ENCODE assay signal across 1 cellular context in the genomic region with DNA sequence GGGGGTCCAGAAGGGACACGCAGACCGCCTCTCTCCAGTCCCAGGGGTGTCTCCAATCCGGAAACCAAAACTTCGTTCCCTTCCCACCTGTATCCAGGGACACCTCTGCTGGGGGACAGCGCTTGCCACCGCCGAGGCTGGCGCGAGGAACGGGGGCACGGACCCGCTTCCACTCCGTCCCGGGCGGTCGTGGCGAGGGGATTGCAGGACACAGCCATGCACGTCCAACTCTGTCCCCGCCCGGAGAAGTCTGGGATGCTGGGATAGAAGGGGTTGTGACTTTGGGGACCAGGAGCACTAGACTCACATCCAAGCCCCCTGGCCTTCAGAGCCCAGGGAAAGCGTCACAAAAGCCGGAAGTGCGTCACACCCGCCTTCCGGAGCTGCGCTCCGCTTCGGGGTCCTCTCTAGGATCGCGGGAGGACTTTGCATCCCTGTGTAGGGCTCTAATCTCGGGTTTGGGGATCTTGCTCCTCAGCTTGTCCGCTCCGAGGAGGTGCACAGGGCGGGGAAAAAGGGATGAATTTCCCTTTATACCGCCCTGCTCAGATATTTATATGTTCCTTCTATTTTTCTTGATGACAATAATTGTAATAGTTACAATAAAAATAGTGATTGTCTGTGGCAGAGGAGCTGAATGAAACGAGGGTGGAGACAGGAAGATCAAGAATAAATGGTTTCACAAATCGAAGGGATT.
A peak's percentile ranks its signal among the peaks of the same experiment; 100 is the strongest.
TF ChIP-seq lines count a peak whose summit lies in the region.

TSS of gene FAM200A (minus strand) at position 348 of the 697 bp plus-strand sequence. CDS start 3,707 bp downstream, outside the sequence.

TF ChIP-seq in K562, 482 proteins besides CTCF, POLR2A, EP300 and RAD21 (continued from another document and continues in another):
- TF ChIP-seq MIER1 (IDR thresholded peaks at IDR 0.05; ENCODE audit: low read depth) (peak; percentile 62; the same call in 1 of the 2 replicates), SP1 (CRISPR knock-in tag; IDR thresholded peaks at IDR 0.05) (peak; percentile 57; the same call in 1 of the 2 replicates), NR2C2 (CRISPR knock-in tag; IDR thresholded peaks at IDR 0.05) (0 out of 2 replicates have a peak, but pooled peaks have one; percentile 38), NR2C2 (tag; IDR thresholded peaks at IDR 0.05) (no peak; the same call in 1 of the 2 replicates), ELF4 (CRISPR knock-in tag; IDR thresholded peaks at IDR 0.05) (0 out of 2 replicates have a peak, but pooled peaks have one; percentile 32), HDAC6 (IDR thresholded peaks at IDR 0.05; ENCODE audit: low read depth, low read length) (no peak), PTRF (tag; IDR thresholded peaks at IDR 0.05) (no peak), EP400 (IDR thresholded peaks at IDR 0.05) (peak; percentile 83), CBX3 (IDR thresholded peaks at IDR 0.05; ENCODE audit: borderline replicate concordance in 1 of 2, low read length in 2 of 2) (peak in 1 of 2 experiments; percentile 89; a peak in 1 of 3 replicates), ZNF444 (CRISPR knock-in tag; IDR thresholded peaks at IDR 0.05) (no peak), NCOA4 (IDR thresholded peaks at IDR 0.05; ENCODE audit: partially characterized antibody) (no peak), PML (IDR thresholded peaks at IDR 0.05; ENCODE audit: low read length) (peak; percentile 93), SRSF3 (IDR thresholded peaks at IDR 0.05; ENCODE audit: insufficient read depth, low read length) (no peak), NELFE (IDR thresholded peaks at IDR 0.05; ENCODE audit: insufficient read depth, insufficient read length) (no peak), ETV6 (IDR thresholded peaks at IDR 0.05; ENCODE audit: borderline replicate concordance in 1 of 2, low read depth in 2 of 2, low read length in 1 of 2) (no peak), ETV6 (CRISPR knock-in tag; IDR thresholded peaks at IDR 0.05; ENCODE audit: borderline replicate concordance) (no peak), ATF2 (CRISPR knock-in tag; IDR thresholded peaks at IDR 0.05) (no peak), JUNB (CRISPR knock-in tag; conservative IDR thresholded peaks at IDR 0.05) (no peak), THRAP3 (IDR thresholded peaks at IDR 0.05; ENCODE audit: borderline replicate concordance) (0 out of 2 replicates have a peak, but pooled peaks have one; percentile 60), GMEB1 (CRISPR knock-in tag; IDR thresholded peaks at IDR 0.05) (peak; percentile 56; the same call in 1 of the 2 replicates), NR2C1 (IDR thresholded peaks at IDR 0.05) (peak; percentile 74; the same call in 1 of the 2 replicates), NR2C1 (tag; IDR thresholded peaks at IDR 0.05) (no peak), MXD1 (CRISPR knock-in tag; IDR thresholded peaks at IDR 0.05; ENCODE audit: borderline replicate concordance, poor library complexity, severe bottlenecking) (no peak), GATAD2B (IDR thresholded peaks at IDR 0.05; ENCODE audit: borderline replicate concordance) (peak; percentile 45), HIVEP1 (CRISPR knock-in tag; IDR thresholded peaks at IDR 0.05) (no peak), ZNF583 (CRISPR knock-in tag; IDR thresholded peaks at IDR 0.05) (no peak), MBD2 (IDR thresholded peaks at IDR 0.05; ENCODE audit: borderline replicate concordance, low read depth) (peak; percentile 84), SMAD4 (CRISPR knock-in tag; conservative IDR thresholded peaks at IDR 0.05) (0 out of 2 replicates have a peak, but pooled peaks have one; percentile 20), CREM (IDR thresholded peaks at IDR 0.05; ENCODE audit: low read depth) (peak; percentile 99), DIDO1 (tag; IDR thresholded peaks at IDR 0.05; ENCODE audit: low read depth) (peak; percentile 93), ERF (CRISPR knock-in tag; IDR thresholded peaks at IDR 0.05) (peak; percentile 80; the same call in 1 of the 2 replicates), ID3 (CRISPR knock-in tag; IDR thresholded peaks at IDR 0.05) (no peak), ID3 (tag; IDR thresholded peaks at IDR 0.05) (0 out of 2 replicates have a peak, but pooled peaks have one; percentile 22), ZNF384 (IDR thresholded peaks at IDR 0.05; ENCODE audit: low read depth, low read length) (no peak), ZNF780A (CRISPR knock-in tag; IDR thresholded peaks at IDR 0.05) (no peak), MAZ (CRISPR knock-in tag; conservative IDR thresholded peaks at IDR 0.05 in 1 of 2, IDR thresholded peaks at IDR 0.05 in 1 of 2) (peak in 1 of 2 experiments; percentile 45; a peak in 3 of 4 replicates), SMARCA4 (IDR thresholded peaks at IDR 0.05) (0 out of 2 replicates have a peak, but pooled peaks have one; percentile 46), ZNF354B (CRISPR knock-in tag; IDR thresholded peaks at IDR 0.05) (no peak), BCOR (IDR thresholded peaks at IDR 0.05) (peak; percentile 18; the same call in 1 of the 2 replicates), ZNF174 (CRISPR knock-in tag; IDR thresholded peaks at IDR 0.05) (no peak), FOXP1 (CRISPR knock-in tag; IDR thresholded peaks at IDR 0.05) (no peak), EWSR1 (IDR thresholded peaks at IDR 0.05; ENCODE audit: borderline replicate concordance, low read depth, partially characterized antibody) (no peak)
- TF ChIP-seq, protein P1, sequence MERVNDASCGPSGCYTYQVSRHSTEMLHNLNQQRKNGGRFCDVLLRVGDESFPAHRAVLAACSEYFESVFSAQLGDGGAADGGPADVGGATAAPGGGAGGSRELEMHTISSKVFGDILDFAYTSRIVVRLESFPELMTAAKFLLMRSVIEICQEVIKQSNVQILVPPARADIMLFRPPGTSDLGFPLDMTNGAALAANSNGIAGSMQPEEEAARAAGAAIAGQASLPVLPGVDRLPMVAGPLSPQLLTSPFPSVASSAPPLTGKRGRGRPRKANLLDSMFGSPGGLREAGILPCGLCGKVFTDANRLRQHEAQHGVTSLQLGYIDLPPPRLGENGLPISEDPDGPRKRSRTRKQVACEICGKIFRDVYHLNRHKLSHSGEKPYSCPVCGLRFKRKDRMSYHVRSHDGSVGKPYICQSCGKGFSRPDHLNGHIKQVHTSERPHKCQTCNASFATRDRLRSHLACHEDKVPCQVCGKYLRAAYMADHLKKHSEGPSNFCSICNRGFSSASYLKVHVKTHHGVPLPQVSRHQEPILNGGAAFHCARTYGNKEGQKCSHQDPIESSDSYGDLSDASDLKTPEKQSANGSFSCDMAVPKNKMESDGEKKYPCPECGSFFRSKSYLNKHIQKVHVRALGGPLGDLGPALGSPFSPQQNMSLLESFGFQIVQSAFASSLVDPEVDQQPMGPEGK (CRISPR knock-in tag; IDR thresholded peaks at IDR 0.05; ENCODE audit: borderline replicate concordance) = no peak
- TF ChIP-seq, protein P2, sequence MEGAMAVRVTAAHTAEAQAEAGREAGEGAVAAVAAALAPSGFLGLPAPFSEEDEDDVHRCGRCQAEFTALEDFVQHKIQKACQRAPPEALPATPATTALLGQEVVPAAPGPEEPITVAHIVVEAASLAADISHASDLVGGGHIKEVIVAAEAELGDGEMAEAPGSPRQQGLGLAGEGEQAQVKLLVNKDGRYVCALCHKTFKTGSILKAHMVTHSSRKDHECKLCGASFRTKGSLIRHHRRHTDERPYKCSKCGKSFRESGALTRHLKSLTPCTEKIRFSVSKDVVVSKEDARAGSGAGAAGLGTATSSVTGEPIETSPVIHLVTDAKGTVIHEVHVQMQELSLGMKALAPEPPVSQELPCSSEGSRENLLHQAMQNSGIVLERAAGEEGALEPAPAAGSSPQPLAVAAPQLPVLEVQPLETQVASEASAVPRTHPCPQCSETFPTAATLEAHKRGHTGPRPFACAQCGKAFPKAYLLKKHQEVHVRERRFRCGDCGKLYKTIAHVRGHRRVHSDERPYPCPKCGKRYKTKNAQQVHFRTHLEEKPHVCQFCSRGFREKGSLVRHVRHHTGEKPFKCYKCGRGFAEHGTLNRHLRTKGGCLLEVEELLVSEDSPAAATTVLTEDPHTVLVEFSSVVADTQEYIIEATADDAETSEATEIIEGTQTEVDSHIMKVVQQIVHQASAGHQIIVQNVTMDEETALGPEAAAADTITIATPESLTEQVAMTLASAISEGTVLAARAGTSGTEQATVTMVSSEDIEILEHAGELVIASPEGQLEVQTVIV (CRISPR knock-in tag; IDR thresholded peaks at IDR 0.05; ENCODE audit: borderline replicate concordance) = no peak
- TF ChIP-seq, protein P3, sequence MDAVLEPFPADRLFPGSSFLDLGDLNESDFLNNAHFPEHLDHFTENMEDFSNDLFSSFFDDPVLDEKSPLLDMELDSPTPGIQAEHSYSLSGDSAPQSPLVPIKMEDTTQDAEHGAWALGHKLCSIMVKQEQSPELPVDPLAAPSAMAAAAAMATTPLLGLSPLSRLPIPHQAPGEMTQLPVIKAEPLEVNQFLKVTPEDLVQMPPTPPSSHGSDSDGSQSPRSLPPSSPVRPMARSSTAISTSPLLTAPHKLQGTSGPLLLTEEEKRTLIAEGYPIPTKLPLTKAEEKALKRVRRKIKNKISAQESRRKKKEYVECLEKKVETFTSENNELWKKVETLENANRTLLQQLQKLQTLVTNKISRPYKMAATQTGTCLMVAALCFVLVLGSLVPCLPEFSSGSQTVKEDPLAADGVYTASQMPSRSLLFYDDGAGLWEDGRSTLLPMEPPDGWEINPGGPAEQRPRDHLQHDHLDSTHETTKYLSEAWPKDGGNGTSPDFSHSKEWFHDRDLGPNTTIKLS (IDR thresholded peaks at IDR 0.05; ENCODE audit: borderline replicate concordance, low read depth) = 0 out of 2 replicates have a peak, but pooled peaks have one; percentile 88
- TF ChIP-seq, protein P4, sequence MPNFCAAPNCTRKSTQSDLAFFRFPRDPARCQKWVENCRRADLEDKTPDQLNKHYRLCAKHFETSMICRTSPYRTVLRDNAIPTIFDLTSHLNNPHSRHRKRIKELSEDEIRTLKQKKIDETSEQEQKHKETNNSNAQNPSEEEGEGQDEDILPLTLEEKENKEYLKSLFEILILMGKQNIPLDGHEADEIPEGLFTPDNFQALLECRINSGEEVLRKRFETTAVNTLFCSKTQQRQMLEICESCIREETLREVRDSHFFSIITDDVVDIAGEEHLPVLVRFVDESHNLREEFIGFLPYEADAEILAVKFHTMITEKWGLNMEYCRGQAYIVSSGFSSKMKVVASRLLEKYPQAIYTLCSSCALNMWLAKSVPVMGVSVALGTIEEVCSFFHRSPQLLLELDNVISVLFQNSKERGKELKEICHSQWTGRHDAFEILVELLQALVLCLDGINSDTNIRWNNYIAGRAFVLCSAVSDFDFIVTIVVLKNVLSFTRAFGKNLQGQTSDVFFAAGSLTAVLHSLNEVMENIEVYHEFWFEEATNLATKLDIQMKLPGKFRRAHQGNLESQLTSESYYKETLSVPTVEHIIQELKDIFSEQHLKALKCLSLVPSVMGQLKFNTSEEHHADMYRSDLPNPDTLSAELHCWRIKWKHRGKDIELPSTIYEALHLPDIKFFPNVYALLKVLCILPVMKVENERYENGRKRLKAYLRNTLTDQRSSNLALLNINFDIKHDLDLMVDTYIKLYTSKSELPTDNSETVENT (CRISPR knock-in tag; IDR thresholded peaks at IDR 0.05) = peak; percentile 99
- TF ChIP-seq, protein P5, sequence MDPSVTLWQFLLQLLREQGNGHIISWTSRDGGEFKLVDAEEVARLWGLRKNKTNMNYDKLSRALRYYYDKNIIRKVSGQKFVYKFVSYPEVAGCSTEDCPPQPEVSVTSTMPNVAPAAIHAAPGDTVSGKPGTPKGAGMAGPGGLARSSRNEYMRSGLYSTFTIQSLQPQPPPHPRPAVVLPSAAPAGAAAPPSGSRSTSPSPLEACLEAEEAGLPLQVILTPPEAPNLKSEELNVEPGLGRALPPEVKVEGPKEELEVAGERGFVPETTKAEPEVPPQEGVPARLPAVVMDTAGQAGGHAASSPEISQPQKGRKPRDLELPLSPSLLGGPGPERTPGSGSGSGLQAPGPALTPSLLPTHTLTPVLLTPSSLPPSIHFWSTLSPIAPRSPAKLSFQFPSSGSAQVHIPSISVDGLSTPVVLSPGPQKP (CRISPR knock-in tag; IDR thresholded peaks at IDR 0.05) = no peak
